ENCODE assay signal across 21 cellular contexts in genomic region chr7:102888561-102889233, GRCh38. TPM values are rescaled to one million over a fixed set of nuclear protein-coding genes. Genes with fewer than 3 reads are reported as not detected.
DNase-seq lines count a peak whose midpoint lies in the region; ATAC-seq, FAIRE-seq and TF ChIP-seq lines count a peak whose summit lies in the region.
"Had no signal": no experiment of that assay in that cellular context is flagged by ENCODE, and none has a peak within 500 bp of the region (broad histone marks: within the 10 kb centered on the region; RNA-seq: fewer than 3 reads in every experiment).

No MANE protein-coding gene starts in this region.

- TF ChIP-seq CTCF in A549 (IDR thresholded peaks at IDR 0.05) (no peak), IMR-90 (conservative IDR thresholded peaks at IDR 0.05; ENCODE audit: low read depth, low read length) (no peak), astrocyte (IDR thresholded peaks at IDR 0.05; ENCODE audit: insufficient read depth, low read depth, low read length) (no peak), mucosa of descending colon (IDR thresholded peaks at IDR 0.05) (no peak)

- H3K4me1 ChIP-seq in A549 (peaks cover 49% of the 10 kb centered on the region), IMR-90 (ENCODE audit: control insufficient read depth, insufficient read depth, low read length) (peaks cover 9% of the 10 kb centered on the region), astrocyte (ENCODE audit: insufficient read depth, low read length) (peaks cover 32% of the 10 kb centered on the region), mucosa of descending colon (ENCODE audit: low read depth) (no peaks in the 10 kb centered on the region), mesendoderm (ENCODE audit: control insufficient read depth, low read depth, low read length) (no peaks in the 10 kb centered on the region)
- H3K4me1 ChIP-seq: Peyer's patch had no signal

- H3K23ac ChIP-seq in IMR-90 (ENCODE audit: low read depth, low read length) (no peak overlapping the region), mesendoderm (ENCODE audit: low read length) (no peak overlapping the region)

- 0 out of 2 replicates have a peak overlapping the region, but pooled peaks have one; percentile 49 for H4K91ac ChIP-seq in IMR-90 (ENCODE audit: insufficient read depth, low read depth, low read length)

- FAIRE-seq in A549 (lab: Jason Lieb, UNC), result no peak
- FAIRE-seq in astrocyte (lab: Jason Lieb, UNC), result peak; percentile 13
- FAIRE-seq: A204.1 had no signal

- no peaks in the 10 kb centered on the region for H3K27me3 Mint-ChIP-seq in astrocyte (ENCODE audit: low read depth, unreplicated experiment)
- H3K27me3 Mint-ChIP-seq: B cell had no signal

- no peak overlapping the region for H3K56ac ChIP-seq in IMR-90 (ENCODE audit: extremely low read depth, insufficient read depth, low read length)
- no peak overlapping the region for H3K56ac ChIP-seq in mesendoderm (ENCODE audit: low read length)

- H3K27ac ChIP-seq in A549, result peak overlapping the region; percentile 24 to 32; a peak in 3 of 6 replicates
- no peak overlapping the region for H3K27ac ChIP-seq in IMR-90 (ENCODE audit: insufficient read depth, low read length)
- no peak overlapping the region for H3K27ac ChIP-seq in astrocyte (ENCODE audit: low read depth, low read length)
- H3K27ac ChIP-seq in mesendoderm (ENCODE audit: low read depth, low read length), result no peak overlapping the region
- H3K27ac ChIP-seq: Peyer's patch, SJCRH30 had no signal

- dilution Hi-C loops in IMR-90 (cut with HindIII; ENCODE audit: low sequenced_read_pairs, unreplicated experiment), result no loop called here

- H3K9me3 Mint-ChIP-seq in astrocyte (ENCODE audit: unreplicated experiment), result peaks cover 4% of the 10 kb centered on the region

- H2BK15ac ChIP-seq in IMR-90 (ENCODE audit: low read depth, low read length), result no peak overlapping the region; the same call in 2 of the 3 replicates
- no peak overlapping the region for H2BK15ac ChIP-seq in mesendoderm (replicated peaks; ENCODE audit: low read depth)

- peak in 1 of 2 experiments; percentile 36 for DNase-seq in A549 (ENCODE audit: low read depth in 1 of 2, low spot score in 1 of 2)
- no peak for DNase-seq in IMR-90
- no peak for DNase-seq in astrocyte (ENCODE audit: low read depth)
- DNase-seq in mucosa of descending colon, result no peak
- no peak for DNase-seq in mesendoderm
- DNase-seq in activated CD8-positive, alpha-beta memory T cell treated with anti-CD3 and anti-CD28 coated beads for 24 hours, result no peak
- DNase-seq: DMS79, H7, KG1, NCI-H1105 treated with DMSO at 0.1 percent for 48 hours, NCI-H2029 treated with DMSO at 0.1 percent for 48 hours, NCI-H226, NCI-H510A treated with DMSO at 0.1 percent for 48 hours, NCI-H748 treated with DMSO at 0.1 percent for 48 hours, Peyer's patch, SJCRH30 had no signal

- intact Hi-C loops in IMR-90 (cut with micrococcal nuclease), result no loop called here
- intact Hi-C loops in mucosa of descending colon (cut with DNase I, micrococcal nuclease), result no loop called here

- POLR2A ChIA-PET in A549 (lab: Yijun Ruan, JAX) (no interaction called here), IMR-90 (lab: Charles Lee; ENCODE audit: unreplicated experiment) (no interaction called here)

- CTCF ChIA-PET in A549 (lab: Yijun Ruan, JAX), result interaction anchor here (1.0 to 1.3 kb wide), 2 partner anchors 9 to 11 kb away, joined by 3 to 4 read pairs; no protein-coding TSS in a partner anchor
- CTCF ChIA-PET in IMR-90 (lab: Yijun Ruan, JAX), result no interaction called here

- no peak for TF ChIP-seq EP300 in A549 (IDR thresholded peaks at IDR 0.05)

- H2AFZ ChIP-seq in IMR-90 (replicated peaks; ENCODE audit: low read length, poor library complexity), result no peak overlapping the region
- H2AFZ ChIP-seq in astrocyte (ENCODE audit: low read depth, low read length), result no peak overlapping the region

- no peak overlapping the region for H3K9ac ChIP-seq in IMR-90 (ENCODE audit: low read depth, low read length)
- H3K9ac ChIP-seq in astrocyte (ENCODE audit: low read length), result no peak overlapping the region
- H3K9ac ChIP-seq in mesendoderm (ENCODE audit: low read length), result no peak overlapping the region

- no TSS peak for BruUV-seq in IMR-90 (replicated peaks; lab: Mats Ljungman, UMichigan)

- H3K27ac Mint-ChIP-seq in astrocyte (ENCODE audit: unreplicated experiment), result no peak overlapping the region
- H3K27ac Mint-ChIP-seq: B cell, CD14-positive monocyte had no signal

- H3K79me2 ChIP-seq in astrocyte (ENCODE audit: insufficient read depth, low read length), result no peaks in the 10 kb centered on the region
- H3K79me2 ChIP-seq in mesendoderm (ENCODE audit: control insufficient read depth, insufficient read depth, low read length), result no peaks in the 10 kb centered on the region

- H3K9me1 ChIP-seq in IMR-90 (ENCODE audit: insufficient read depth, low read length), result peaks cover 11% of the 10 kb centered on the region

- TF ChIP-seq POLR2A in A549 (IDR thresholded peaks at IDR 0.05; ENCODE audit: low read length) (no peak), IMR-90 (IDR thresholded peaks at IDR 0.05; ENCODE audit: low read depth, low read length) (no peak)

- H3K4me1 Mint-ChIP-seq in astrocyte (ENCODE audit: low read depth, unreplicated experiment), result peaks cover 14% of the 10 kb centered on the region

- no peaks in the 10 kb centered on the region for H3K36me3 Mint-ChIP-seq in astrocyte (ENCODE audit: low read depth, unreplicated experiment)
- H3K36me3 Mint-ChIP-seq: CD14-positive monocyte had no signal

- H4K5ac ChIP-seq in IMR-90 (ENCODE audit: low read depth, low read length) (no peak overlapping the region; the same call in 1 of the 2 replicates), mesendoderm (ENCODE audit: low read length) (no peak overlapping the region)

- H3K27me3 ChIP-seq in IMR-90 (ENCODE audit: control insufficient read depth, insufficient read depth, low read length) (no peaks in the 10 kb centered on the region), astrocyte (ENCODE audit: insufficient read depth, low read length) (no peaks in the 10 kb centered on the region), mesendoderm (ENCODE audit: insufficient read depth, low read length, poor library complexity) (no peaks in the 10 kb centered on the region)
- H3K27me3 ChIP-seq: Peyer's patch, SJCRH30 had no signal

- H3K36me3 ChIP-seq in IMR-90 (ENCODE audit: control insufficient read depth, insufficient read depth, low read length) (no peaks in the 10 kb centered on the region), astrocyte (ENCODE audit: insufficient read depth, low read length) (no peaks in the 10 kb centered on the region), mucosa of descending colon (ENCODE audit: low read depth) (no peaks in the 10 kb centered on the region), mesendoderm (ENCODE audit: control insufficient read depth, insufficient read depth, low read length) (no peaks in the 10 kb centered on the region)
- H3K36me3 ChIP-seq: Peyer's patch, SJCRH30 had no signal

- H2BK120ac ChIP-seq in IMR-90 (ENCODE audit: low read depth, low read length) (0 out of 2 replicates have a peak overlapping the region, but pooled peaks have one; percentile 37), mesendoderm (ENCODE audit: low read depth, low read length) (no peak overlapping the region)

- H3K9me3 ChIP-seq in A549, result no peaks in the 10 kb centered on the region
- H3K9me3 ChIP-seq in IMR-90 (ENCODE audit: control insufficient read depth, insufficient read depth, low read length), result no peaks in the 10 kb centered on the region
- no peaks in the 10 kb centered on the region for H3K9me3 ChIP-seq in astrocyte (ENCODE audit: insufficient read depth, low read depth, low read length)
- H3K9me3 ChIP-seq in mucosa of descending colon, result no peaks in the 10 kb centered on the region
- H3K9me3 ChIP-seq: Peyer's patch had no signal

- whole genome bisulfite sequencing in A549 (ENCODE audit: missing lambda C conversion rate), result 58% methylated on average over 3 of the region's 3 CpGs
- WGBS in IMR-90 (ENCODE audit: extremely low coverage in 2 of 2, insufficient read length in 1 of 2), 2 experiments, result no CpG with 5 or more reads among the region's 3 CpGs
- no CpG with 5 or more reads among the region's 3 CpGs for WGBS in mesendoderm (ENCODE audit: extremely low coverage, insufficient coverage, low lambda C conversion rate)

- H3K4me2 ChIP-seq in A549, result peak overlapping the region; percentile 60
- no peak overlapping the region for H3K4me2 ChIP-seq in IMR-90 (ENCODE audit: low read depth, low read length)
- no peak overlapping the region for H3K4me2 ChIP-seq in astrocyte (ENCODE audit: low read length)
- H3K4me2 ChIP-seq in mesendoderm (ENCODE audit: low read length), result no peak overlapping the region

- TF ChIP-seq RAD21 in A549 (conservative IDR thresholded peaks at IDR 0.05 in 1 of 2, IDR thresholded peaks at IDR 0.05 in 1 of 2), result no peak
- no peak for TF ChIP-seq RAD21 in IMR-90 (IDR thresholded peaks at IDR 0.05; ENCODE audit: low read length)

- H2BK20ac ChIP-seq in IMR-90 (ENCODE audit: low read depth, low read length), result peak overlapping the region; percentile 32

- ATAC-seq in A549 (peak in 1 of 2 experiments; percentile 51; a peak in 3 of 6 replicates), IMR-90 (ENCODE audit: low read depth) (no peak), mucosa of descending colon (peak; percentile 31), GM21360 (IDR thresholded peaks at IDR 0.05; ENCODE audit: unreplicated experiment) (no peak), HG03196 (IDR thresholded peaks at IDR 0.05; ENCODE audit: unreplicated experiment) (no peak)

- H3K4me3 ChIP-seq in A549, result no peak overlapping the region
- H3K4me3 ChIP-seq in IMR-90 (ENCODE audit: insufficient read depth, low read depth, low read length), result no peak overlapping the region
- no peak overlapping the region for H3K4me3 ChIP-seq in astrocyte (ENCODE audit: insufficient read depth, low read depth, low read length)
- H3K4me3 ChIP-seq in mucosa of descending colon, result no peak overlapping the region
- H3K4me3 ChIP-seq in mesendoderm (ENCODE audit: low read length), result no peak overlapping the region
- H3K4me3 ChIP-seq: Peyer's patch, SJCRH30 had no signal

- 0 out of 2 replicates have a peak overlapping the region, but pooled peaks have one; percentile 36 for H3K4ac ChIP-seq in IMR-90 (ENCODE audit: low read depth, low read length)
- no peak overlapping the region for H3K4ac ChIP-seq in mesendoderm (ENCODE audit: low read depth, low read length)

- no peak overlapping the region for H2AK9ac ChIP-seq in IMR-90 (replicated peaks; ENCODE audit: low read depth, low read length, poor library complexity)

- H3K14ac ChIP-seq in IMR-90 (replicated peaks; ENCODE audit: low read depth, low read length), result no peak overlapping the region

- H2BK5ac ChIP-seq in IMR-90 (ENCODE audit: low read depth, low read length, poor library complexity, severe bottlenecking), result no peak overlapping the region
- no peak overlapping the region for H2BK5ac ChIP-seq in mesendoderm (ENCODE audit: low read length)

- no peak overlapping the region for H3K4me3 Mint-ChIP-seq in astrocyte (ENCODE audit: unreplicated experiment)
- H3K4me3 Mint-ChIP-seq: B cell, CD14-positive monocyte had no signal

- 0 out of 2 replicates have a peak overlapping the region, but pooled peaks have one; percentile 29 for H3K18ac ChIP-seq in IMR-90 (ENCODE audit: low read depth, low read length)
- H3K18ac ChIP-seq in mesendoderm (ENCODE audit: low read length), result no peak overlapping the region

- peaks cover 0 to 4% of the 10 kb centered on the region in 2 experiments; a peak in 2 of 4 replicates for H3K79me1 ChIP-seq in IMR-90 (ENCODE audit: low read depth in 1 of 2, low read length in 2 of 2)
- H3K79me1 ChIP-seq in mesendoderm (ENCODE audit: low read length), result no peaks in the 10 kb centered on the region

- peak overlapping the region; percentile 83 for H2AK5ac ChIP-seq in IMR-90 (ENCODE audit: low read depth, low read length)
- H2AK5ac ChIP-seq in mesendoderm (ENCODE audit: low read length), result no peak overlapping the region

- H4K20me1 ChIP-seq in IMR-90 (ENCODE audit: insufficient read depth, low read length), result no peaks in the 10 kb centered on the region
- no peaks in the 10 kb centered on the region for H4K20me1 ChIP-seq in astrocyte (ENCODE audit: insufficient read depth, low read length)

- in situ Hi-C loops in IMR-90 (cut with MboI; ENCODE audit: low sequenced_read_pairs), result no loop called here

- H4K8ac ChIP-seq in IMR-90 (ENCODE audit: low read depth in 2 of 2, low read length in 2 of 2) (peak overlapping the region in 1 of 2 experiments; percentile 54; a peak in 1 of 4 replicates), mesendoderm (ENCODE audit: low read depth, low read length) (no peak overlapping the region)

RNA-seq across cellular contexts. Expression of gene LRRC17, which starts 24.1 kb away (rescaled TPM):
- polyA plus RNA-seq in A549 (2011; rRNA removed) (0.15 and 0.36 TPM in 2 replicates), A549 (2017; fragmentation: RNase III; extraction: RNeasy Plus Mini Kit Qiagen cat#74134 plus additional on column Dnase treatment) (0.05 to 0.17 TPM in 2 of 3 replicates, not detected in the other), IMR-90 (2012; rRNA removed) (199 and 250 TPM in 2 replicates)
- polyA plus RNA-seq in A549 (2012; cell fraction: cytosol; rRNA removed), result 0.05 and 0.13 TPM in 2 replicates
- polyA plus RNA-seq in A549 (2012; cell fraction: nucleus; rRNA removed), result 0.10 and 0.15 TPM in 2 replicates
- polyA minus RNA-seq in A549 (2011; rRNA and poly(A)+ RNA removed), result 0.37 TPM in 1 of 2 replicates, not detected in the other
- total RNA-seq in IMR-90 (2012; rRNA removed) (271 and 280 TPM in 2 replicates), astrocyte (61.2 and 63.4 TPM in 2 replicates), mucosa of descending colon (1 to 10 TPM; 1.3 to 1.9 (median 1.3) TPM)
- 98.9 and 127 TPM in 2 replicates for polyA plus RNA-seq in IMR-90 (2012; cell fraction: cytosol; rRNA removed)
- 40.4 and 157 TPM in 2 replicates for polyA plus RNA-seq in IMR-90 (2012; cell fraction: nucleus; rRNA removed; ENCODE audit: low replicate concordance)
- polyA plus RNA-seq in mesendoderm (2013, experiment 1 of 2), result 5.3 TPM
- 6.0 TPM for polyA plus RNA-seq in mesendoderm (2013, experiment 2 of 2)
- polyA plus RNA-seq: CD14-positive monocyte had no signal

Comparison
In these comparisons a context has a peak if more than half of its experiments do, and no peak if none do; other contexts are left out.
1. H3K27ac ChIP-seq: peak in A549 (2 of 2); none in IMR-90 (single experiment), astrocyte (single experiment) and mesendoderm (single experiment).
2. RNA of gene LRRC17, which starts 24.1 kb away (total RNA-seq): 271 to 280 TPM in IMR-90 and 61.2 to 63.4 TPM in astrocyte; 1.3 to 1.9 TPM in mucosa of descending colon; every median in the first group is over 10 times any median in the second.